28 cellular contexts compared by ENCODE assay signal in genomic region chr3:22495241-22495640, GRCh38.
"Had no signal": no experiment of that assay in that cellular context is flagged by ENCODE, and none has a peak within 500 bp of the region (broad histone marks: within the 10 kb centered on the region; RNA-seq: fewer than 3 reads in every experiment).

No MANE protein-coding gene starts in this region.

- H3K9me3 ChIP-seq: esophagus muscularis mucosa, gastroesophageal sphincter had no signal

- DNase-seq: activated CD4-positive, alpha-beta memory T cell treated with anti-CD3 and anti-CD28 coated beads, Interleukin-2, amount 10 ng/mL, durations not matched to agents 7 days and 5 days; activated CD4-positive, alpha-beta T cell treated with anti-CD3 and anti-CD28 coated beads for 1 hour; activated CD4-positive, alpha-beta T cell treated with anti-CD3 and anti-CD28 coated beads for 4 hours; activated CD4-positive, alpha-beta T cell treated with anti-CD3 and anti-CD28 coated beads, Interleukin-2, amount 10 ng/mL, durations not matched to agents 7 days and 5 days; activated CD4-positive, alpha-beta T cell treated with anti-CD3 and anti-CD28 coated beads, Interleukin-2, amount 50 U/mL, for 4 hours; activated CD8-positive, alpha-beta memory T cell treated with anti-CD3 and anti-CD28 coated beads, Interleukin-2, amount 50 U/mL, for 48 hours; activated effector memory CD4-positive, alpha-beta T cell treated with Interleukin-2 at 50 U/mL for 16 hours; activated gamma-delta T cell treated with Interleukin-2 at 50 U/mL for 16 hours; activated naive CD4-positive, alpha-beta T cell treated with anti-CD3 and anti-CD28 coated beads, Interleukin-2, amount 50 U/mL, for 16 hours; activated naive CD4-positive, alpha-beta T cell treated with Interleukin-2 at 50 U/mL for 16 hours; activated T-cell treated with anti-CD3 and anti-CD28 coated beads for 4 hours; activated T-cell treated with anti-CD3 and anti-CD28 coated beads, Interleukin-2, amount 50 U/mL, for 24 hours; amniotic stem cell; anterior cingulate cortex; brain microvascular endothelial cell; dorsolateral prefrontal cortex; effector memory CD8-positive, alpha-beta T cell; erythroblast; foreskin keratinocyte; head of caudate nucleus; T-helper 1 cell; T-helper 17 cell; T1000; WERI-Rb-1 had no signal

- H3K36me3 ChIP-seq: brain microvascular endothelial cell, esophagus muscularis mucosa, gastroesophageal sphincter, WERI-Rb-1 had no signal

- H3K27ac ChIP-seq: brain microvascular endothelial cell, coronary artery, dorsolateral prefrontal cortex, esophagus muscularis mucosa, foreskin keratinocyte, gastroesophageal sphincter, WERI-Rb-1 had no signal

- ATAC-seq: activated T-helper 17 cell treated with anti-CD3 and anti-CD28 coated beads, Interleukin-2, amount 50 U/mL, for 72 hours; effector memory CD8-positive, alpha-beta T cell; foreskin keratinocyte; gastroesophageal sphincter; T-helper 17 cell had no signal

- H3K4me1 ChIP-seq: foreskin keratinocyte had no signal

- H3K27me3 ChIP-seq: brain microvascular endothelial cell, esophagus muscularis mucosa, foreskin keratinocyte, gastroesophageal sphincter had no signal

- H3K4me3 ChIP-seq: coronary artery, dorsolateral prefrontal cortex, esophagus muscularis mucosa, gastroesophageal sphincter had no signal
